23 cellular contexts compared by ENCODE assay signal in the genomic region with DNA sequence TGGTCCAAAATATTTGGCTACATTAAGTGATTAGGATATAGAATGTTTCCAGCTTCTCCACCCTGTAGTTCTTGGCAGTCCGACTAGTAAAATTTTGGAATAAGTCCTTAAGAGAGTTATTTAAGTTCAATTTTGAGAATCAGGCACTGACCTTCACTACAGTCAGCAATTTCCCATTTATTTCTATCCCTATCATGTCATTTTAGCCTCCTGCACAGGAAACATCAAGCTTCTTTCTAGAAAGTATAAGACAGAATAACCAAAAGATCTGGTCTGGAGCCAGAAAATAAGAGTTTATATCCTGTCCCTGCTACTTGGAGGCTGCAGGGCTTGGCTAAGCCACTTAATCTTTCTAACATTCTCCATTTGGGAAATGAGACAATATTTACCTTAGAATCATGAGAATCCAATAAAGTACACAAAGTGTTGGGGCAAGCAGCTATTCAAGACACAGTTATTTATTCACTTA.
A peak's percentile ranks its signal among the peaks of the same experiment; 100 is the strongest.
DNase-seq lines count a peak whose midpoint lies in the region; ATAC-seq and TF ChIP-seq lines count a peak whose summit lies in the region.
"Had no signal": no experiment of that assay in that cellular context is flagged by ENCODE, and none has a peak within 500 bp of the region (broad histone marks: within the 10 kb centered on the region; RNA-seq: fewer than 3 reads in every experiment).

No MANE protein-coding gene starts in this region.

- H3K4me1 ChIP-seq in SK-N-SH (ENCODE audit: control insufficient read depth in 1 of 2, insufficient read depth in 2 of 2, low read depth in 1 of 2, low read length in 1 of 2) (no peaks in the 10 kb centered on the region), left ventricle myocardium inferior (peaks cover 21% of the 10 kb centered on the region), skeletal muscle satellite cell (ENCODE audit: control insufficient read depth, insufficient read depth, low read length) (peaks cover 15% of the 10 kb centered on the region)
- H3K4me1 ChIP-seq: foreskin keratinocyte, SJCRH30 had no signal

- no peak overlapping the region for H2AFZ ChIP-seq in SK-N-SH (ENCODE audit: low read depth)

- H3K27me3 ChIP-seq in SK-N-SH (ENCODE audit: insufficient read depth) (no peaks in the 10 kb centered on the region), left ventricle myocardium inferior (ENCODE audit: low read depth) (no peaks in the 10 kb centered on the region), skeletal muscle satellite cell (ENCODE audit: control insufficient read depth, insufficient read depth, low read length) (no peaks in the 10 kb centered on the region)
- H3K27me3 ChIP-seq: foreskin keratinocyte, SJCRH30, stomach, transverse colon had no signal

- CTCF ChIA-PET in SK-N-SH (lab: Yijun Ruan, JAX): interaction anchor here (0.6 to 1.4 kb wide), 2 partner anchors 9 to 21 kb away, joined by 3 read pairs; no protein-coding TSS in a partner anchor

- ATAC-seq in SK-N-SH treated with all-trans-retinoic acid at 6 μM for 48 hours: peak; percentile 49
- ATAC-seq: activated T-cell treated with anti-CD3 and anti-CD28 coated beads, Interleukin-2, amount 50 U/mL, for 4 hours; foreskin keratinocyte had no signal

- H3F3A ChIP-seq in SK-N-SH (replicated peaks; ENCODE audit: insufficient read depth): peaks cover 16% of the 10 kb centered on the region

- POLR2A ChIA-PET in SK-N-SH (lab: Yijun Ruan, JAX): no interaction called here

- no peaks in the 10 kb centered on the region for H4K20me1 ChIP-seq in SK-N-SH (ENCODE audit: insufficient read depth)

- H3K27ac ChIP-seq in SK-N-SH (ENCODE audit: low read depth in 2 of 2, low read length in 1 of 2): peak overlapping the region in 1 of 2 experiments; percentile 16; a peak in 2 of 4 replicates
- peak overlapping the region; percentile 3; the same call in 1 of the 2 replicates for H3K27ac ChIP-seq in VCaP
- H3K27ac ChIP-seq in left ventricle myocardium inferior (replicated peaks): peak overlapping the region; percentile 38
- H3K27ac ChIP-seq: foreskin keratinocyte, SJCRH30, stomach, transverse colon had no signal

- intact Hi-C loops in left ventricle myocardium inferior (cut with micrococcal nuclease): no loop called here

- WGBS in SK-N-SH (ENCODE audit: low lambda C conversion rate): 69% methylated on average over 1 of the region's 1 CpG

- DNase-seq in SK-N-SH (no peak), left ventricle myocardium inferior (no peak), ecto neural progenitor cell (ENCODE audit: low spot score) (no peak), NCI-H1092 treated with DMSO at 0.1 percent for 48 hours (lab: John Stamatoyannopoulos, UW) (no peak)
- no peak for DNase-seq in stimulated activated CD4-positive, alpha-beta T cell treated with anti-CD3 and anti-CD28 coated beads, Interleukin-4, amount 100 ng/mL, for 4 hours
- DNase-seq: activated CD4-positive, alpha-beta T cell treated with anti-CD3 and anti-CD28 coated beads for 4 hours; activated naive CD4-positive, alpha-beta T cell; activated T-cell treated with anti-CD3 and anti-CD28 coated beads, Interleukin-2, amount 50 U/mL, for 4 hours; amniotic stem cell; C1 segment of cervical spinal cord; Calu3; foreskin keratinocyte; H9; KBM-7; NCI-H1694; NCI-H748 treated with DMSO at 0.1 percent for 48 hours; SJCRH30; stomach; transverse colon had no signal

- TF ChIP-seq RAD21 in SK-N-SH (IDR thresholded peaks at IDR 0.05; ENCODE audit: low read length): no peak

- H3K36me3 ChIP-seq in SK-N-SH (replicated peaks in 1 of 2; ENCODE audit: control insufficient read depth in 1 of 2, insufficient read depth in 2 of 2, low read length in 1 of 2): peaks cover 0 to 22% of the 10 kb centered on the region in 2 experiments
- no peaks in the 10 kb centered on the region for H3K36me3 ChIP-seq in left ventricle myocardium inferior
- no peaks in the 10 kb centered on the region for H3K36me3 ChIP-seq in skeletal muscle satellite cell (ENCODE audit: insufficient read depth, low read length)
- H3K36me3 ChIP-seq: SJCRH30, stomach, transverse colon had no signal

- TF ChIP-seq EP300 in SK-N-SH (IDR thresholded peaks at IDR 0.05; ENCODE audit: borderline replicate concordance in 1 of 2, low read depth in 1 of 2, low read length in 1 of 2): no peak

- no peaks in the 10 kb centered on the region for H3K9me2 ChIP-seq in SK-N-SH

- H3K4me2 ChIP-seq in SK-N-SH (no peak overlapping the region), skeletal muscle satellite cell (ENCODE audit: low read length) (peak overlapping the region; percentile 4)

- H3K4me3 ChIP-seq in SK-N-SH (ENCODE audit: low read depth in 2 of 2, low read length in 1 of 2): no peak overlapping the region
- no peak overlapping the region for H3K4me3 ChIP-seq in left ventricle myocardium inferior
- H3K4me3 ChIP-seq in skeletal muscle satellite cell (ENCODE audit: low read length): no peak overlapping the region
- H3K4me3 ChIP-seq: lung, SJCRH30, stomach, transverse colon had no signal

- TF ChIP-seq CTCF in SK-N-SH (IDR thresholded peaks at IDR 0.05): no peak
- TF ChIP-seq CTCF in VCaP (conservative IDR thresholded peaks at IDR 0.05): no peak
- TF ChIP-seq CTCF in left ventricle myocardium inferior (IDR thresholded peaks at IDR 0.05; ENCODE audit: borderline replicate concordance): no peak

- no peak overlapping the region for H3K9ac ChIP-seq in SK-N-SH
- H3K9ac ChIP-seq in skeletal muscle satellite cell (ENCODE audit: low read depth, low read length): no peak overlapping the region

- no peaks in the 10 kb centered on the region for H3K9me3 ChIP-seq in SK-N-SH
- peaks cover 10% of the 10 kb centered on the region for H3K9me3 ChIP-seq in left ventricle myocardium inferior (replicated peaks)
- H3K9me3 ChIP-seq in skeletal muscle satellite cell (replicated peaks; ENCODE audit: low read length): peaks cover 3% of the 10 kb centered on the region
- H3K9me3 ChIP-seq: SJCRH30, stomach, transverse colon had no signal

- peaks cover 49% of the 10 kb centered on the region for H3K79me2 ChIP-seq in SK-N-SH (ENCODE audit: insufficient read depth)

TF ChIP-seq in SK-N-SH treated with all-trans-retinoic acid at 6 μM for 48 hours, 23 proteins besides CTCF, POLR2A, EP300 and RAD21 (continues in another document):
- TF ChIP-seq SNAI2 (CRISPR knock-in tag; IDR thresholded peaks at IDR 0.05): no peak
- TF ChIP-seq, protein P1, sequence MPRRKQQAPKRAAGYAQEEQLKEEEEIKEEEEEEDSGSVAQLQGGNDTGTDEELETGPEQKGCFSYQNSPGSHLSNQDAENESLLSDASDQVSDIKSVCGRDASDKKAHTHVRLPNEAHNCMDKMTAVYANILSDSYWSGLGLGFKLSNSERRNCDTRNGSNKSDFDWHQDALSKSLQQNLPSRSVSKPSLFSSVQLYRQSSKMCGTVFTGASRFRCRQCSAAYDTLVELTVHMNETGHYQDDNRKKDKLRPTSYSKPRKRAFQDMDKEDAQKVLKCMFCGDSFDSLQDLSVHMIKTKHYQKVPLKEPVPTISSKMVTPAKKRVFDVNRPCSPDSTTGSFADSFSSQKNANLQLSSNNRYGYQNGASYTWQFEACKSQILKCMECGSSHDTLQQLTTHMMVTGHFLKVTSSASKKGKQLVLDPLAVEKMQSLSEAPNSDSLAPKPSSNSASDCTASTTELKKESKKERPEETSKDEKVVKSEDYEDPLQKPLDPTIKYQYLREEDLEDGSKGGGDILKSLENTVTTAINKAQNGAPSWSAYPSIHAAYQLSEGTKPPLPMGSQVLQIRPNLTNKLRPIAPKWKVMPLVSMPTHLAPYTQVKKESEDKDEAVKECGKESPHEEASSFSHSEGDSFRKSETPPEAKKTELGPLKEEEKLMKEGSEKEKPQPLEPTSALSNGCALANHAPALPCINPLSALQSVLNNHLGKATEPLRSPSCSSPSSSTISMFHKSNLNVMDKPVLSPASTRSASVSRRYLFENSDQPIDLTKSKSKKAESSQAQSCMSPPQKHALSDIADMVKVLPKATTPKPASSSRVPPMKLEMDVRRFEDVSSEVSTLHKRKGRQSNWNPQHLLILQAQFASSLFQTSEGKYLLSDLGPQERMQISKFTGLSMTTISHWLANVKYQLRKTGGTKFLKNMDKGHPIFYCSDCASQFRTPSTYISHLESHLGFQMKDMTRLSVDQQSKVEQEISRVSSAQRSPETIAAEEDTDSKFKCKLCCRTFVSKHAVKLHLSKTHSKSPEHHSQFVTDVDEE (CRISPR knock-in tag; IDR thresholded peaks at IDR 0.05): no peak
- no peak for TF ChIP-seq ZNF8 (CRISPR knock-in tag; IDR thresholded peaks at IDR 0.05)
- TF ChIP-seq ISL1 (CRISPR knock-in tag; IDR thresholded peaks at IDR 0.05): no peak; the same call in 1 of the 2 replicates
- no peak for TF ChIP-seq GLIS3 (CRISPR knock-in tag; IDR thresholded peaks at IDR 0.05)
- no peak for TF ChIP-seq ZNF70 (CRISPR knock-in tag; IDR thresholded peaks at IDR 0.05)

TF ChIP-seq in SK-N-SH, 30 proteins besides CTCF, POLR2A, EP300 and RAD21 (continues in another document):
- TF ChIP-seq, protein P2, sequence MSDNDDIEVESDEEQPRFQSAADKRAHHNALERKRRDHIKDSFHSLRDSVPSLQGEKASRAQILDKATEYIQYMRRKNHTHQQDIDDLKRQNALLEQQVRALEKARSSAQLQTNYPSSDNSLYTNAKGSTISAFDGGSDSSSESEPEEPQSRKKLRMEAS (IDR thresholded peaks at IDR 0.05; ENCODE audit: low read depth): no peak
- TF ChIP-seq YY1 (IDR thresholded peaks at IDR 0.05; ENCODE audit: low read depth): no peak
- TF ChIP-seq, protein P3, sequence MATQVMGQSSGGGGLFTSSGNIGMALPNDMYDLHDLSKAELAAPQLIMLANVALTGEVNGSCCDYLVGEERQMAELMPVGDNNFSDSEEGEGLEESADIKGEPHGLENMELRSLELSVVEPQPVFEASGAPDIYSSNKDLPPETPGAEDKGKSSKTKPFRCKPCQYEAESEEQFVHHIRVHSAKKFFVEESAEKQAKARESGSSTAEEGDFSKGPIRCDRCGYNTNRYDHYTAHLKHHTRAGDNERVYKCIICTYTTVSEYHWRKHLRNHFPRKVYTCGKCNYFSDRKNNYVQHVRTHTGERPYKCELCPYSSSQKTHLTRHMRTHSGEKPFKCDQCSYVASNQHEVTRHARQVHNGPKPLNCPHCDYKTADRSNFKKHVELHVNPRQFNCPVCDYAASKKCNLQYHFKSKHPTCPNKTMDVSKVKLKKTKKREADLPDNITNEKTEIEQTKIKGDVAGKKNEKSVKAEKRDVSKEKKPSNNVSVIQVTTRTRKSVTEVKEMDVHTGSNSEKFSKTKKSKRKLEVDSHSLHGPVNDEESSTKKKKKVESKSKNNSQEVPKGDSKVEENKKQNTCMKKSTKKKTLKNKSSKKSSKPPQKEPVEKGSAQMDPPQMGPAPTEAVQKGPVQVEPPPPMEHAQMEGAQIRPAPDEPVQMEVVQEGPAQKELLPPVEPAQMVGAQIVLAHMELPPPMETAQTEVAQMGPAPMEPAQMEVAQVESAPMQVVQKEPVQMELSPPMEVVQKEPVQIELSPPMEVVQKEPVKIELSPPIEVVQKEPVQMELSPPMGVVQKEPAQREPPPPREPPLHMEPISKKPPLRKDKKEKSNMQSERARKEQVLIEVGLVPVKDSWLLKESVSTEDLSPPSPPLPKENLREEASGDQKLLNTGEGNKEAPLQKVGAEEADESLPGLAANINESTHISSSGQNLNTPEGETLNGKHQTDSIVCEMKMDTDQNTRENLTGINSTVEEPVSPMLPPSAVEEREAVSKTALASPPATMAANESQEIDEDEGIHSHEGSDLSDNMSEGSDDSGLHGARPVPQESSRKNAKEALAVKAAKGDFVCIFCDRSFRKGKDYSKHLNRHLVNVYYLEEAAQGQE (IDR thresholded peaks at IDR 0.05; ENCODE audit: low read depth, low read length): no peak
- TF ChIP-seq FOXJ3 (CRISPR knock-in tag; IDR thresholded peaks at IDR 0.05): no peak
